In genomic region chr1:145845514-145846161, GRCh38 we compare ENCODE assay signal across 1 cellular context.
A peak's percentile ranks its signal among the peaks of the same experiment; 100 is the strongest.
TF ChIP-seq lines count a peak whose summit lies in the region.

A gene with protein sequence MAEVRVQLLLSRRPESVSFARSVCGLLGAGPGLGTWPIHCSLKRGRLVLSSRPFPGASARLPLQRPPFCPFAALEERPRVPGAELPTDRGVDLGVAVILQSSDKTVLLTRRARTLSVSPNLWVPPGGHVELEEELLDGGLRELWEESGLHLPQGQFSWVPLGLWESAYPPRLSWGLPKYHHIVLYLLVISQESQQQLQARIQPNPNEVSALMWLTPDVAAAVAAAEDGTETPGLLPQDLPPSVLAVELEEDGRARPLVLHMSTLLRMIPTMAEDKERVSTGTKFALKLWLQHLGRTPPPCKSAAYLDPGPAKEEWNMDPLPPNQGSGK (plus strand): TSS chr1:145845630. CDS start chr1:145845641, 11 bp downstream.

TF ChIP-seq in GM12878, 131 proteins besides CTCF, POLR2A, EP300 and RAD21 (continued from another document):
- TF ChIP-seq BRCA1 (IDR thresholded peaks at IDR 0.05; ENCODE audit: low read depth, low read length) (no peak), MYC (IDR thresholded peaks at IDR 0.05; ENCODE audit: insufficient read depth, insufficient read length, insufficient replicate concordance, low read length, severe bottlenecking) (peak; percentile 71), MLLT1 (IDR thresholded peaks at IDR 0.05) (no peak), TCF12 (IDR thresholded peaks at IDR 0.05; ENCODE audit: low read depth, low read length) (peak; percentile 67), YBX1 (IDR thresholded peaks at IDR 0.05) (no peak), KDM1A (IDR thresholded peaks at IDR 0.05; ENCODE audit: borderline replicate concordance) (no peak), RCOR1 (conservative IDR thresholded peaks at IDR 0.05; ENCODE audit: low read depth, low read length) (no peak), RB1 (IDR thresholded peaks at IDR 0.05; ENCODE audit: borderline replicate concordance) (0 out of 2 replicates have a peak, but pooled peaks have one; percentile 76), FOXM1 (IDR thresholded peaks at IDR 0.05; ENCODE audit: low read depth, low read length) (0 out of 2 replicates have a peak, but pooled peaks have one; percentile 39), USF1 (IDR thresholded peaks at IDR 0.05; ENCODE audit: borderline replicate concordance, extremely low read length, insufficient read depth, low read depth, low read length) (no peak), EGR1 (IDR thresholded peaks at IDR 0.05; ENCODE audit: borderline replicate concordance in 1 of 2, low read depth in 2 of 2, low read length in 2 of 2) (peak in 1 of 2 experiments; percentile 46; a peak in 1 of 3 replicates), SMAD1 (IDR thresholded peaks at IDR 0.05; ENCODE audit: low read depth, partially characterized antibody) (no peak), ZNF217 (IDR thresholded peaks at IDR 0.05) (no peak), FOS (IDR thresholded peaks at IDR 0.05; ENCODE audit: borderline replicate concordance, extremely low read depth, insufficient read length) (no peak), IRF4 (IDR thresholded peaks at IDR 0.05; ENCODE audit: low read depth, low read length) (peak; percentile 4; the same call in 1 of the 2 replicates), MXI1 (IDR thresholded peaks at IDR 0.05; ENCODE audit: low read depth, low read length) (no peak), SP1 (IDR thresholded peaks at IDR 0.05; ENCODE audit: low read depth, low read length) (no peak), NFYA (IDR thresholded peaks at IDR 0.05; ENCODE audit: borderline replicate concordance, low read depth, low read length) (no peak), NBN (IDR thresholded peaks at IDR 0.05) (0 out of 2 replicates have a peak, but pooled peaks have one; percentile 42), ZNF687 (IDR thresholded peaks at IDR 0.05) (no peak), YY1 (IDR thresholded peaks at IDR 0.05; ENCODE audit: low read depth, low read length) (peak; percentile 92), SIX5 (IDR thresholded peaks at IDR 0.05; ENCODE audit: low read depth, low read length, severe bottlenecking) (no peak), RUNX3 (IDR thresholded peaks at IDR 0.05; ENCODE audit: low read length) (no peak), SMARCA5 (IDR thresholded peaks at IDR 0.05) (peak; percentile 94), NRF1 (conservative IDR thresholded peaks at IDR 0.05; ENCODE audit: low read depth, low read length) (no peak), CEBPZ (IDR thresholded peaks at IDR 0.05; ENCODE audit: low read depth, low read length) (no peak), JUND (IDR thresholded peaks at IDR 0.05; ENCODE audit: low read depth, low read length) (no peak), EED (IDR thresholded peaks at IDR 0.05; ENCODE audit: low read depth) (no peak), CHD1 (IDR thresholded peaks at IDR 0.05; ENCODE audit: low read depth, low read length) (no peak)
- TF ChIP-seq, protein P1, sequence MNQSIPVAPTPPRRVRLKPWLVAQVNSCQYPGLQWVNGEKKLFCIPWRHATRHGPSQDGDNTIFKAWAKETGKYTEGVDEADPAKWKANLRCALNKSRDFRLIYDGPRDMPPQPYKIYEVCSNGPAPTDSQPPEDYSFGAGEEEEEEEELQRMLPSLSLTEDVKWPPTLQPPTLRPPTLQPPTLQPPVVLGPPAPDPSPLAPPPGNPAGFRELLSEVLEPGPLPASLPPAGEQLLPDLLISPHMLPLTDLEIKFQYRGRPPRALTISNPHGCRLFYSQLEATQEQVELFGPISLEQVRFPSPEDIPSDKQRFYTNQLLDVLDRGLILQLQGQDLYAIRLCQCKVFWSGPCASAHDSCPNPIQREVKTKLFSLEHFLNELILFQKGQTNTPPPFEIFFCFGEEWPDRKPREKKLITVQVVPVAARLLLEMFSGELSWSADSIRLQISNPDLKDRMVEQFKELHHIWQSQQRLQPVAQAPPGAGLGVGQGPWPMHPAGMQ (IDR thresholded peaks at IDR 0.05; ENCODE audit: borderline replicate concordance): no peak
- TF ChIP-seq, protein P2, sequence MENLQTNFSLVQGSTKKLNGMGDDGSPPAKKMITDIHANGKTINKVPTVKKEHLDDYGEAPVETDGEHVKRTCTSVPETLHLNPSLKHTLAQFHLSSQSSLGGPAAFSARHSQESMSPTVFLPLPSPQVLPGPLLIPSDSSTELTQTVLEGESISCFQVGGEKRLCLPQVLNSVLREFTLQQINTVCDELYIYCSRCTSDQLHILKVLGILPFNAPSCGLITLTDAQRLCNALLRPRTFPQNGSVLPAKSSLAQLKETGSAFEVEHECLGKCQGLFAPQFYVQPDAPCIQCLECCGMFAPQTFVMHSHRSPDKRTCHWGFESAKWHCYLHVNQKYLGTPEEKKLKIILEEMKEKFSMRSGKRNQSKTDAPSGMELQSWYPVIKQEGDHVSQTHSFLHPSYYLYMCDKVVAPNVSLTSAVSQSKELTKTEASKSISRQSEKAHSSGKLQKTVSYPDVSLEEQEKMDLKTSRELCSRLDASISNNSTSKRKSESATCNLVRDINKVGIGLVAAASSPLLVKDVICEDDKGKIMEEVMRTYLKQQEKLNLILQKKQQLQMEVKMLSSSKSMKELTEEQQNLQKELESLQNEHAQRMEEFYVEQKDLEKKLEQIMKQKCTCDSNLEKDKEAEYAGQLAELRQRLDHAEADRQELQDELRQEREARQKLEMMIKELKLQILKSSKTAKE (IDR thresholded peaks at IDR 0.05; ENCODE audit: low read depth, poor library complexity, severe bottlenecking): no peak
- TF ChIP-seq, protein P3, sequence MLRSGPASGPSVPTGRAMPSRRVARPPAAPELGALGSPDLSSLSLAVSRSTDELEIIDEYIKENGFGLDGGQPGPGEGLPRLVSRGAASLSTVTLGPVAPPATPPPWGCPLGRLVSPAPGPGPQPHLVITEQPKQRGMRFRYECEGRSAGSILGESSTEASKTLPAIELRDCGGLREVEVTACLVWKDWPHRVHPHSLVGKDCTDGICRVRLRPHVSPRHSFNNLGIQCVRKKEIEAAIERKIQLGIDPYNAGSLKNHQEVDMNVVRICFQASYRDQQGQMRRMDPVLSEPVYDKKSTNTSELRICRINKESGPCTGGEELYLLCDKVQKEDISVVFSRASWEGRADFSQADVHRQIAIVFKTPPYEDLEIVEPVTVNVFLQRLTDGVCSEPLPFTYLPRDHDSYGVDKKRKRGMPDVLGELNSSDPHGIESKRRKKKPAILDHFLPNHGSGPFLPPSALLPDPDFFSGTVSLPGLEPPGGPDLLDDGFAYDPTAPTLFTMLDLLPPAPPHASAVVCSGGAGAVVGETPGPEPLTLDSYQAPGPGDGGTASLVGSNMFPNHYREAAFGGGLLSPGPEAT (IDR thresholded peaks at IDR 0.05; ENCODE audit: low read depth): no peak
